9 cellular contexts compared by ENCODE assay signal in genomic region chr22:50673231-50674126, GRCh38. TPM values are rescaled to one million over a fixed set of nuclear protein-coding genes. Genes with fewer than 3 reads are reported as not detected.
A peak's percentile ranks its signal among the peaks of the same experiment; 100 is the strongest.
DNase-seq lines count a peak whose midpoint lies in the region; ATAC-seq, FAIRE-seq and TF ChIP-seq lines count a peak whose summit lies in the region.
"Had no signal": no experiment of that assay in that cellular context is flagged by ENCODE, and none has a peak within 500 bp of the region (broad histone marks: within the 10 kb centered on the region; RNA-seq: fewer than 3 reads in every experiment).

No MANE protein-coding gene starts in this region.

- BruUV-seq in PC-9 (replicated peaks; lab: Mats Ljungman, UMichigan) = no TSS peak

- peaks cover 5 to 32% (median 13%) of the 10 kb centered on the region in 4 donors for H3K4me1 Mint-ChIP-seq in CD4-positive, alpha-beta memory T cell

- peaks cover 24% of the 10 kb centered on the region for H3F3A ChIP-seq in PC-9 (ENCODE audit: insufficient read depth, low read depth)

- H3K27me3 ChIP-seq in CD4-positive, alpha-beta memory T cell (ENCODE audit: insufficient read depth, low read length) = peaks cover 25% of the 10 kb centered on the region
- no peaks in the 10 kb centered on the region for H3K27me3 ChIP-seq in PC-9 (ENCODE audit: insufficient read depth, low read depth)
- H3K27me3 ChIP-seq in esophagus squamous epithelium = peaks cover 0 to 54% (median 8%) of the 10 kb centered on the region in 4 donors
- no peaks in the 10 kb centered on the region for H3K27me3 ChIP-seq in ovary

- H3K9me3 Mint-ChIP-seq in CD4-positive, alpha-beta memory T cell = peaks cover 0 to 4% (median 0%) of the 10 kb centered on the region in 8 donors

- POLR2A ChIA-PET in CD4-positive, alpha-beta memory T cell (lab: Charles Lee; ENCODE audit: partially characterized antibody) = interaction anchor here (1.2 to 1.3 kb wide), 2 partner anchors 45 to 53 kb away, joined by 3 to 4 read pairs; partner anchors contain the start of gene ARSA
- POLR2A ChIA-PET in PC-9 (lab: Charles Lee; ENCODE audit: unreplicated experiment) = no interaction called here

- TF ChIP-seq EP300 in ovary (IDR thresholded peaks at IDR 0.05) = no peak

- no peak for FAIRE-seq in GM12891 (lab: Jason Lieb, UNC)
- FAIRE-seq: pancreas had no signal

- intact Hi-C loops in CD4-positive, alpha-beta memory T cell (cut with micrococcal nuclease) = no loop called here
- intact Hi-C loops in PC-9 (cut with micrococcal nuclease; ENCODE audit: unreplicated experiment) (no loop called here), esophagus squamous epithelium (cut with DNase I) (no loop called here), ovary (cut with DNase I) (no loop called here)

- CTCF ChIA-PET in CD4-positive, alpha-beta memory T cell (lab: Charles Lee; ENCODE audit: partially characterized antibody) = interaction anchor here (1.3 kb wide), 1 partner anchor 53 kb away, joined by 3 read pairs; no protein-coding TSS in a partner anchor
- CTCF ChIA-PET in PC-9 (lab: Charles Lee) = no interaction called here

- WGBS in esophagus squamous epithelium, 2 donors = 0 to 8% methylated on average over 1 to 9 of the region's 68 CpGs
- 1 to 3% (median 2%) methylated on average over 56 to 68 of the region's 68 CpGs for WGBS in ovary, 3 donors

- H2AFZ ChIP-seq in PC-9 = no peak overlapping the region

- H4K20me1 ChIP-seq in PC-9 (ENCODE audit: insufficient read depth) = 0 out of 2 replicates have a peak, but pooled peaks cover 3% of the 10 kb centered on the region

- DNase-seq in CD4-positive, alpha-beta memory T cell = peak in 3 of 5 donors; percentile 22 to 57 (median 24)
- DNase-seq in PC-9 (peak in 1 of 2 experiments; percentile 31), esophagus squamous epithelium (lab: John Stamatoyannopoulos, UW) (no peak), ovary (no peak), GM12891 (ENCODE audit: insufficient read length, low spot score) (no peak)

- no peak for TF ChIP-seq CTCF in PC-9 (conservative IDR thresholded peaks at IDR 0.05)
- no peak for TF ChIP-seq CTCF in esophagus squamous epithelium (IDR thresholded peaks at IDR 0.05)
- TF ChIP-seq CTCF in ovary (IDR thresholded peaks at IDR 0.05) = no peak

- H3K9me3 ChIP-seq in CD4-positive, alpha-beta memory T cell (ENCODE audit: control insufficient read depth in 1 of 2, low read length in 2 of 2) = no peaks in the 10 kb centered on the region
- no peaks in the 10 kb centered on the region for H3K9me3 ChIP-seq in PC-9 (ENCODE audit: insufficient read depth, low read depth)
- H3K9me3 ChIP-seq in esophagus squamous epithelium = no peaks in the 10 kb centered on the region
- no peaks in the 10 kb centered on the region for H3K9me3 ChIP-seq in ovary
- H3K9me3 ChIP-seq: pancreas had no signal

- no peaks in the 10 kb centered on the region for H3K36me3 ChIP-seq in CD4-positive, alpha-beta memory T cell (ENCODE audit: insufficient read depth, low read length)
- H3K36me3 ChIP-seq in PC-9 (ENCODE audit: low read depth) (no peaks in the 10 kb centered on the region), esophagus squamous epithelium (no peaks in the 10 kb centered on the region), ovary (no peaks in the 10 kb centered on the region)
- H3K36me3 ChIP-seq: pancreas had no signal

- no peak for ATAC-seq in HG03432 (IDR thresholded peaks at IDR 0.05; ENCODE audit: unreplicated experiment)
- no peak for ATAC-seq in GM18873 (IDR thresholded peaks at IDR 0.05; ENCODE audit: low FRiP score, unreplicated experiment)
- no peak for ATAC-seq in HG02610 (IDR thresholded peaks at IDR 0.05; ENCODE audit: unreplicated experiment)

- H3K9me2 ChIP-seq in PC-9 (ENCODE audit: insufficient read depth) = no peaks in the 10 kb centered on the region

- H3K4me3 ChIP-seq in CD4-positive, alpha-beta memory T cell (ENCODE audit: low read length in 2 of 2) = no peak overlapping the region
- H3K4me3 ChIP-seq in PC-9 (peak overlapping the region; percentile 18; the same call in 1 of the 2 replicates), esophagus squamous epithelium (peak overlapping the region; percentile 32 to 70 (median 54)), ovary (peak overlapping the region; percentile 9)

- peak overlapping the region; percentile 42 to 74 (median 64) for H3K4me3 Mint-ChIP-seq in CD4-positive, alpha-beta memory T cell

- H3K36me3 Mint-ChIP-seq in CD4-positive, alpha-beta memory T cell = no peaks in the 10 kb centered on the region

- peak overlapping the region; percentile 52 for H3K4me2 ChIP-seq in PC-9

- no peak for TF ChIP-seq POLR2A in esophagus squamous epithelium (IDR thresholded peaks at IDR 0.05)
- TF ChIP-seq POLR2A in ovary (IDR thresholded peaks at IDR 0.05) = no peak
- TF ChIP-seq POLR2A in GM12891 (IDR thresholded peaks at IDR 0.05; ENCODE audit: low read depth, low read length) = no peak

- H3K27ac ChIP-seq in CD4-positive, alpha-beta memory T cell (ENCODE audit: low read depth, low read length) = no peak overlapping the region
- H3K27ac ChIP-seq in PC-9 = no peak overlapping the region
- peak overlapping the region; percentile 52 to 87 (median 69) for H3K27ac ChIP-seq in esophagus squamous epithelium
- no peak overlapping the region for H3K27ac ChIP-seq in ovary
- H3K27ac ChIP-seq: pancreas had no signal

- H3K4me1 ChIP-seq in CD4-positive, alpha-beta memory T cell (ENCODE audit: insufficient read depth, low read length) = peaks cover 17% of the 10 kb centered on the region
- peaks cover 15% of the 10 kb centered on the region; the same call in 1 of the 2 replicates for H3K4me1 ChIP-seq in PC-9 (replicated peaks; ENCODE audit: insufficient read depth)
- H3K4me1 ChIP-seq in esophagus squamous epithelium = peaks cover 15 to 55% (median 18%) of the 10 kb centered on the region in 3 donors
- peaks cover 4% of the 10 kb centered on the region for H3K4me1 ChIP-seq in ovary (ENCODE audit: insufficient read depth)
- H3K4me1 ChIP-seq: pancreas had no signal

- H3K27me3 Mint-ChIP-seq in CD4-positive, alpha-beta memory T cell = peaks cover 23 to 37% of the 10 kb centered on the region in 2 donors

- peak overlapping the region in 2 of 7 donors; percentile 47 to 50 for H3K27ac Mint-ChIP-seq in CD4-positive, alpha-beta memory T cell

- H3K79me2 ChIP-seq in PC-9 (ENCODE audit: low read depth) = peaks cover 4% of the 10 kb centered on the region; the same call in 1 of the 2 replicates

TF ChIP-seq in GM12891, 5 proteins besides CTCF, POLR2A, EP300 and RAD21:
- TF ChIP-seq POU2F2 (IDR thresholded peaks at IDR 0.05; ENCODE audit: low read depth, low read length) (no peak), TAF1 (IDR thresholded peaks at IDR 0.05; ENCODE audit: low read depth, low read length) (no peak), SPI1 (IDR thresholded peaks at IDR 0.05; ENCODE audit: low read depth, low read length) (no peak), POLR2AphosphoS5 (IDR thresholded peaks at IDR 0.05; ENCODE audit: low read depth, low read length) (no peak), PAX5 (IDR thresholded peaks at IDR 0.05; ENCODE audit: insufficient read depth, low read length, severe bottlenecking) (no peak)

RNA-seq across cellular contexts. Expression of gene SHANK3, which starts 0.9 kb away (rescaled TPM):
- not detected for total RNA-seq in CD4-positive, alpha-beta memory T cell
- polyA plus RNA-seq in CD4-positive, alpha-beta memory T cell = not detected
- total RNA-seq in PC-9 (2021) (5.8 and 7.6 TPM in 2 replicates), esophagus squamous epithelium (1 to 10 TPM; 3.7 to 5.9 (median 4.5) TPM), ovary (10 to 100 TPM in 2 of 7 donors, 1 to 10 TPM in 5; 2.6 to 23.2 (median 6.2) TPM)
- 1 to 10 TPM; 2.7 to 9.8 TPM for polyA plus RNA-seq in ovary
- polyA plus RNA-seq in GM12891 (2012; ENCODE audit: low read depth, missing spikeins) = 0.15 TPM

RNA-seq across cellular contexts. Expression of gene ARSA, which starts 45.5 kb away (rescaled TPM):
- total RNA-seq in CD4-positive, alpha-beta memory T cell = 10 to 100 TPM; 83.2 to 86.8 TPM
- polyA plus RNA-seq in CD4-positive, alpha-beta memory T cell = 10 to 100 TPM in 1 of 2 donors, 1 to 10 TPM in 1; 7.8 to 13.0 TPM
- total RNA-seq in PC-9 (2021) = 16.6 and 23.7 TPM in 2 replicates
- total RNA-seq in esophagus squamous epithelium = 10 to 100 TPM; 18.7 to 47.0 (median 28.6) TPM
- total RNA-seq in ovary = 10 to 100 TPM; 11.9 to 51.6 (median 19.9) TPM
- polyA plus RNA-seq in ovary = 10 to 100 TPM in 1 of 2 donors, 1 to 10 TPM in 1; 2.1 to 13.1 TPM
- polyA plus RNA-seq in GM12891 (2012; ENCODE audit: low read depth, missing spikeins) = 11.9 TPM

Comparison
In these comparisons a context has a peak if more than half of its experiments do, and no peak if none do; other contexts are left out.
1. DNase-seq: peak in CD4-positive, alpha-beta memory T cell (3 of 5); none in esophagus squamous epithelium (single experiment), ovary (0 of 5) and GM12891 (single experiment).
2. H3K27ac ChIP-seq: peak in esophagus squamous epithelium (4 of 4); none in CD4-positive, alpha-beta memory T cell (single experiment), PC-9 (single experiment) and ovary (0 of 2).
3. H3K4me3 ChIP-seq: peak in PC-9 (single experiment), esophagus squamous epithelium (4 of 4) and ovary (single experiment); none in CD4-positive, alpha-beta memory T cell (0 of 2).